ENCODE assay signal across 7 cellular contexts in the genomic region with DNA sequence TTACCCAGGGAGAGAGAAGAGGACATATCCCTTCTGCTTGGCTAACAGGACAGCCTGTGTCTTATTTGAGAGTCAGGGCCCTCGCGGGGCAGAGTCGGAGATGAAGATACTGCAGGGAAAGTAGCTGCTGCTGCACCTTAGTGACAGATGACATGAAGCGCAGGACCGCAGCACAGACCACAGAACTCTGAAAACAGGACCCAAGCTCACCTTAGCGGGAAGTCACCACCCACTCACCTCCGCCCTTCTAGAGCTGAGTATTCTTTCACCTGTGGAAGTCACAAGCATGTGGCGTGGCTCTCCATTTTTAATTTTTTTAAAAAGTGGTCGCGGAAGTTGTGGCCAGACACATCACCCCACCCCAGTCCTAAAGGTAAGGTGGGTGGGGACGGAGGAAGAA.
DNase-seq lines count a peak whose midpoint lies in the region; ATAC-seq and TF ChIP-seq lines count a peak whose summit lies in the region.

No MANE protein-coding gene starts in this region.

- ATAC-seq in HG03280 (IDR thresholded peaks at IDR 0.05; ENCODE audit: unreplicated experiment) (peak; percentile 59), mucosa of descending colon (peak; percentile 72)

- H3K4me3 ChIP-seq in mucosa of descending colon (no peak overlapping the region), stomach (no peak overlapping the region)

- H3K27me3 ChIP-seq in stomach, result no peaks in the 10 kb centered on the region

- H3K27ac ChIP-seq in stomach, result peak overlapping the region; percentile 22 to 90 (median 81)

- 53 to 68% (median 63%) methylated on average over 11 of the region's 11 CpGs for WGBS in stomach, 5 donors

- H3K36me3 ChIP-seq in mucosa of descending colon (ENCODE audit: low read depth) (no peaks in the 10 kb centered on the region), stomach (peaks cover 0 to 14% (median 0%) of the 10 kb centered on the region in 4 donors)

- no peak for TF ChIP-seq POLR2A in stomach (IDR thresholded peaks at IDR 0.05)

- peak; percentile 68 for DNase-seq in activated CD8-positive, alpha-beta memory T cell treated with anti-CD3 and anti-CD28 coated beads, Interleukin-2, amount 50 U/mL, for 1 hour (ENCODE audit: extremely low read depth)
- DNase-seq in mucosa of descending colon (peak in 2 of 3 donors; percentile 54 to 78), stomach (peak; percentile 52), HPDE6-E6E7 (ENCODE audit: extremely low spot score) (no peak), A172 (ENCODE audit: low spot score) (no peak), NCI-H524 (lab: John Stamatoyannopoulos, UW) (no peak)

- TF ChIP-seq CTCF in mucosa of descending colon (IDR thresholded peaks at IDR 0.05) (no peak), stomach (IDR thresholded peaks at IDR 0.05) (no peak)

- peaks cover 8% of the 10 kb centered on the region for H3K4me1 ChIP-seq in mucosa of descending colon (ENCODE audit: low read depth)
- H3K4me1 ChIP-seq in stomach, result peaks cover 83 to 99% (median 89%) of the 10 kb centered on the region in 4 donors

- TF ChIP-seq EP300 in stomach (IDR thresholded peaks at IDR 0.05), result no peak

- intact Hi-C loops in mucosa of descending colon (cut with DNase I, micrococcal nuclease), result no loop called here
- intact Hi-C loops in stomach (cut with DNase I; ENCODE audit: low total_unique reads), result no loop called here

- H3K9me3 ChIP-seq in mucosa of descending colon, result no peaks in the 10 kb centered on the region
- no peaks in the 10 kb centered on the region for H3K9me3 ChIP-seq in stomach

Comparison
In these comparisons a context has a peak if more than half of its experiments do, and no peak if none do; other contexts are left out.
1. DNase-seq: peak in activated CD8-positive, alpha-beta memory T cell treated with anti-CD3 and anti-CD28 coated beads, Interleukin-2, amount 50 U/mL, for 1 hour (single experiment), mucosa of descending colon (2 of 3) and stomach (single experiment); none in HPDE6-E6E7 (single experiment), A172 (single experiment) and NCI-H524 (0 of 2).